19 cellular contexts compared by ENCODE assay signal in genomic region chr5:79517601-79518000, GRCh38. TPM values are rescaled to one million over a fixed set of nuclear protein-coding genes. Genes with fewer than 3 reads are reported as not detected.
DNase-seq lines count a peak whose midpoint lies in the region; ATAC-seq and TF ChIP-seq lines count a peak whose summit lies in the region.
"Had no signal": no experiment of that assay in that cellular context is flagged by ENCODE, and none has a peak within 500 bp of the region (broad histone marks: within the 10 kb centered on the region; RNA-seq: fewer than 3 reads in every experiment).

No MANE protein-coding gene starts in this region.

- H3K4me3 ChIP-seq in DND-41 (ENCODE audit: low read depth in 1 of 2, low read length in 2 of 2) (no peak overlapping the region), hepatocyte (no peak overlapping the region)
- H3K4me3 ChIP-seq: GM12878 had no signal

- H4K20me1 ChIP-seq in DND-41 (ENCODE audit: insufficient read depth, low read length) (no peaks in the 10 kb centered on the region), hepatocyte (ENCODE audit: insufficient read depth, poor library complexity, severe bottlenecking) (no peaks in the 10 kb centered on the region)

- H3K9me2 ChIP-seq in hepatocyte (replicated peaks; ENCODE audit: insufficient read depth): no peaks in the 10 kb centered on the region

- no peaks in the 10 kb centered on the region for H3K9me3 Mint-ChIP-seq in activated CD4-positive, alpha-beta T cell treated with anti-CD3 and anti-CD28 coated beads for 36 hours (ENCODE audit: low read depth)
- H3K9me3 Mint-ChIP-seq in nephron progenitor cell: no peaks in the 10 kb centered on the region
- H3K9me3 Mint-ChIP-seq in natural killer cell treated with Interleukin-12 subunit alpha and Interleukin-12 subunit beta and Interleukin-15 and Interleukin-18, amount 100 ng/mL, for 72 hours: no peaks in the 10 kb centered on the region
- H3K9me3 Mint-ChIP-seq: CD4-positive, alpha-beta memory T cell had no signal

- no peak overlapping the region for H3K4me3 Mint-ChIP-seq in activated CD4-positive, alpha-beta T cell treated with anti-CD3 and anti-CD28 coated beads for 36 hours
- no peak overlapping the region for H3K4me3 Mint-ChIP-seq in nephron progenitor cell
- no peak overlapping the region for H3K4me3 Mint-ChIP-seq in natural killer cell treated with Interleukin-12 subunit alpha and Interleukin-12 subunit beta and Interleukin-15 and Interleukin-18, amount 100 ng/mL, for 72 hours

- H3K4me1 Mint-ChIP-seq in activated CD4-positive, alpha-beta T cell treated with anti-CD3 and anti-CD28 coated beads for 36 hours: peaks cover 15% of the 10 kb centered on the region
- peaks cover 25% of the 10 kb centered on the region for H3K4me1 Mint-ChIP-seq in nephron progenitor cell
- peaks cover 14 to 17% of the 10 kb centered on the region in 2 donors for H3K4me1 Mint-ChIP-seq in natural killer cell treated with Interleukin-12 subunit alpha and Interleukin-12 subunit beta and Interleukin-15 and Interleukin-18, amount 100 ng/mL, for 72 hours (ENCODE audit: low read depth in 2 of 2)

- DNase-seq in Ammon's horn (ENCODE audit: low spot score) (peak; percentile 25), DND-41 (no peak), NOMO-1 (lab: John Stamatoyannopoulos, UW; ENCODE audit: unreplicated experiment in 2 of 2) (peak; percentile 21 to 54), hepatocyte (ENCODE audit: low spot score) (no peak), nephron progenitor cell (no peak)
- no peak for DNase-seq in activated CD4-positive, alpha-beta T cell treated with anti-CD3 and anti-CD28 coated beads for 48 hours
- DNase-seq in activated CD4-positive, alpha-beta T cell treated with anti-CD3 and anti-CD28 coated beads for 36 hours: no peak
- no peak for DNase-seq in natural killer cell treated with Interleukin-12 subunit alpha and Interleukin-12 subunit beta and Interleukin-15 and Interleukin-18, amount 100 ng/mL, for 72 hours (ENCODE audit: low spot score)
- DNase-seq: AML-193; CD4-positive, alpha-beta memory T cell; GOT3; NCI-H1436 treated with DMSO at 0.1 percent for 48 hours; NCI-H2029 treated with DMSO at 0.1 percent for 48 hours; NCI-H2171 treated with DMSO at 0.1 percent for 48 hours; NCI-H510A; NCI-H82; OCI-M1; SIG-M5 had no signal

- H3K4me2 ChIP-seq in DND-41 (ENCODE audit: insufficient read depth, low read length) (no peak overlapping the region), hepatocyte (no peak overlapping the region)

- no peak overlapping the region for H3K27ac Mint-ChIP-seq in activated CD4-positive, alpha-beta T cell treated with anti-CD3 and anti-CD28 coated beads for 36 hours
- H3K27ac Mint-ChIP-seq in nephron progenitor cell: no peak overlapping the region
- no peak overlapping the region for H3K27ac Mint-ChIP-seq in natural killer cell treated with Interleukin-12 subunit alpha and Interleukin-12 subunit beta and Interleukin-15 and Interleukin-18, amount 100 ng/mL, for 72 hours

- TF ChIP-seq CTCF in DND-41 (IDR thresholded peaks at IDR 0.05; ENCODE audit: borderline replicate concordance, extremely low read depth, low read length, poor library complexity, severe bottlenecking): no peak
- no peak for TF ChIP-seq CTCF in hepatocyte (IDR thresholded peaks at IDR 0.05; ENCODE audit: poor library complexity)
- TF ChIP-seq CTCF in nephron progenitor cell (IDR thresholded peaks at IDR 0.05): no peak

- CTCF ChIA-PET in activated CD4-positive, alpha-beta T cell treated with anti-CD3 and anti-CD28 coated beads for 36 hours (lab: Charles Lee): interaction anchor here (0.6 kb wide), 1 partner anchor 205 kb away, joined by 3 read pairs; no protein-coding TSS in a partner anchor

- 86% methylated on average over 3 of the region's 3 CpGs for whole genome bisulfite sequencing in hepatocyte (ENCODE audit: low lambda C conversion rate, missing lambda C conversion rate)

- H3K9me3 ChIP-seq in DND-41 (ENCODE audit: insufficient read depth, low read length, severe bottlenecking) (no peaks in the 10 kb centered on the region), hepatocyte (ENCODE audit: low read depth) (no peaks in the 10 kb centered on the region)

- H3K79me2 ChIP-seq in DND-41 (ENCODE audit: insufficient read depth, low read length) (peaks cover 8% of the 10 kb centered on the region), hepatocyte (peaks cover 2% of the 10 kb centered on the region)

- H3K27me3 Mint-ChIP-seq in activated CD4-positive, alpha-beta T cell treated with anti-CD3 and anti-CD28 coated beads for 36 hours: peaks cover 3% of the 10 kb centered on the region
- no peaks in the 10 kb centered on the region for H3K27me3 Mint-ChIP-seq in nephron progenitor cell (ENCODE audit: low read depth, poor library complexity)
- peaks cover under 1 to 3% of the 10 kb centered on the region in 2 donors for H3K27me3 Mint-ChIP-seq in natural killer cell treated with Interleukin-12 subunit alpha and Interleukin-12 subunit beta and Interleukin-15 and Interleukin-18, amount 100 ng/mL, for 72 hours

- ATAC-seq in DND-41 (ENCODE audit: insufficient read depth, low read depth): no peak
- ATAC-seq in activated CD4-positive, alpha-beta T cell treated with anti-CD3 and anti-CD28 coated beads for 36 hours: no peak
- no peak for ATAC-seq in natural killer cell treated with Interleukin-12 subunit alpha and Interleukin-12 subunit beta and Interleukin-15 and Interleukin-18, amount 100 ng/mL, for 72 hours
- ATAC-seq: GM12878 had no signal

- H3K36me3 ChIP-seq in DND-41 (ENCODE audit: insufficient read depth, low read length): no peaks in the 10 kb centered on the region
- H3K36me3 ChIP-seq in hepatocyte (replicated peaks; ENCODE audit: insufficient read depth, low read depth): no peaks in the 10 kb centered on the region

- intact Hi-C loops in activated CD4-positive, alpha-beta T cell treated with anti-CD3 and anti-CD28 coated beads for 36 hours (cut with DNase I, micrococcal nuclease): no loop called here

- POLR2A ChIA-PET in activated CD4-positive, alpha-beta T cell treated with anti-CD3 and anti-CD28 coated beads for 36 hours (lab: Charles Lee): no interaction called here

- no peaks in the 10 kb centered on the region for H3K36me3 Mint-ChIP-seq in activated CD4-positive, alpha-beta T cell treated with anti-CD3 and anti-CD28 coated beads for 36 hours (ENCODE audit: low read depth)
- H3K36me3 Mint-ChIP-seq in nephron progenitor cell (ENCODE audit: low read depth): no peaks in the 10 kb centered on the region
- H3K36me3 Mint-ChIP-seq in natural killer cell treated with Interleukin-12 subunit alpha and Interleukin-12 subunit beta and Interleukin-15 and Interleukin-18, amount 100 ng/mL, for 72 hours: no peaks in the 10 kb centered on the region

- H3K9ac ChIP-seq in DND-41 (ENCODE audit: low read depth, low read length): peak overlapping the region; percentile 46

- H3K4me1 ChIP-seq in DND-41 (ENCODE audit: insufficient read depth, low read length): peaks cover 46% of the 10 kb centered on the region
- peaks cover 5% of the 10 kb centered on the region for H3K4me1 ChIP-seq in hepatocyte (ENCODE audit: insufficient read depth)

- H2AFZ ChIP-seq in DND-41 (ENCODE audit: low read depth, low read length) (peak overlapping the region; percentile 63; the same call in 1 of the 2 replicates), hepatocyte (no peak overlapping the region)

- H3K27ac ChIP-seq in DND-41 (ENCODE audit: low read length): peak overlapping the region; percentile 80
- H3K27ac ChIP-seq in hepatocyte: peak overlapping the region; percentile 75

- no peaks in the 10 kb centered on the region for H3K27me3 ChIP-seq in DND-41 (ENCODE audit: insufficient read depth, low read length, poor library complexity)
- H3K27me3 ChIP-seq in hepatocyte: no peaks in the 10 kb centered on the region

RNA-seq across cellular contexts. Expression of gene HOMER1, which starts 3.7 kb away (rescaled TPM):
- 13.3 and 14.2 TPM in 2 replicates for total RNA-seq in hepatocyte
- polyA plus RNA-seq in hepatocyte: 9.8 and 12.0 TPM in 2 replicates
- 10 to 100 TPM; 11.1 to 15.1 TPM for total RNA-seq in activated CD4-positive, alpha-beta T cell treated with anti-CD3 and anti-CD28 coated beads for 36 hours
- total RNA-seq in natural killer cell treated with Interleukin-12 subunit alpha and Interleukin-12 subunit beta and Interleukin-15 and Interleukin-18, amount 100 ng/mL, for 72 hours: 1 to 10 TPM; 4.2 to 4.6 TPM

Comparison
In these comparisons a context has a peak if more than half of its experiments do, and no peak if none do; other contexts are left out.
1. DNase-seq: peak in Ammon's horn (single experiment) and NOMO-1 (2 of 2); none in DND-41 (single experiment), hepatocyte (single experiment), activated CD4-positive, alpha-beta T cell treated with anti-CD3 and anti-CD28 coated beads for 48 hours (single experiment), activated CD4-positive, alpha-beta T cell treated with anti-CD3 and anti-CD28 coated beads for 36 hours (single experiment), nephron progenitor cell (single experiment) and natural killer cell treated with Interleukin-12 subunit alpha and Interleukin-12 subunit beta and Interleukin-15 and Interleukin-18, amount 100 ng/mL, for 72 hours (single experiment).